ENCODE assay signal across 24 cellular contexts in the genomic region with DNA sequence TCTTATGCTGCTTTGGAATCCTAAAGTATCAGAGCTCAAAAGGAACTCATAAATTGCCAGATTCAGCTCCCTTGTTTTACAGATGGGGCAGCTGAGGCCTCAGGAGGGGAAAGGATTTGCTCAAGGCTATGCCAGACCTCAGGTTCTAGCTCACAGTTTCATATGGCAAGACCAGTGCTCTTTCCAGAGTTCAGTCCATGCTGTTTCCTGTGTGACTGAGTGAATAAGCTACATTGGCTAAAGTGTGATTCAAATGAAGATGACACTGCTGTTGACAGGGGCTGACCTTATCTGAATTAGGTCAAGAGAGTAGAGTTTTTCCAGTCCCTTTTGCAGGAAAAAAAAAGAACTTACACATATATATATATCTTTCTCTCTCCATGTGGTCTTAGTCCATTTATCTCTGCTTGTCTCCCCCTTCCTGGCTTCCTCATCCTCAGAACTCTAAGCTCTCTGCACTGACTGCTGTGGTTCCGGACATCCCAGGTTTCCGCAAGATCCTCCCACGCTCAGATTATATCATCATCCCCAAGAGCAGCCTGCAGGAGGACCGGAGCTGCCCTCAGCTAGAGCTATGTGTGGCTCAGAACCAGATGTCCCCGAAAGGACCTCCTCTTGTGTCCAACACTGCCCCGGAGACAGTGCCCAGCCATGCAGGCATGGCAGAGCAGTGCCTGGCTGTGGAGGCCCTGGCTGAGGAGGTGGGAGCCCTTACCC. TPM values are rescaled to one million over a fixed set of nuclear protein-coding genes. Genes with fewer than 3 reads are reported as not detected.
A peak's percentile ranks its signal among the peaks of the same experiment; 100 is the strongest.
DNase-seq lines count a peak whose midpoint lies in the region; ATAC-seq, FAIRE-seq and TF ChIP-seq lines count a peak whose summit lies in the region.
"Had no signal": no experiment of that assay in that cellular context is flagged by ENCODE, and none has a peak within 500 bp of the region (broad histone marks: within the 10 kb centered on the region; RNA-seq: fewer than 3 reads in every experiment).

No MANE protein-coding gene starts in this region.

- no peak for TF ChIP-seq POLR2A in GM12878 (IDR thresholded peaks at IDR 0.05; ENCODE audit: low read depth, low read length)

- no peak overlapping the region for H2AFZ ChIP-seq in GM12878 (ENCODE audit: control insufficient read depth, low read depth, low read length)

- no peak for TF ChIP-seq RAD21 in GM12878 (IDR thresholded peaks at IDR 0.05; ENCODE audit: insufficient read depth, low read depth, low read length)

- H3K9me3 ChIP-seq in GM12878 (replicated peaks; ENCODE audit: control insufficient read depth, insufficient read depth, low read length) (peaks cover 3% of the 10 kb centered on the region; the same call in 1 of the 3 replicates), lower lobe of right lung (no peaks in the 10 kb centered on the region), colonic mucosa (no peaks in the 10 kb centered on the region)
- H3K9me3 ChIP-seq: SJSA1, uterus had no signal

- CTCF ChIA-PET in GM12878 (lab: Yijun Ruan, JAX), result interaction anchor here (2.0 kb wide), 1 partner anchor 20 kb away, joined by 5 read pairs; no protein-coding TSS in a partner anchor

- TF ChIP-seq CTCF in AG09309 (IDR thresholded peaks at IDR 0.05; ENCODE audit: control insufficient read depth, insufficient read depth, low read depth, low read length, missing control alignments) (peak; percentile 5), GM12878 (IDR thresholded peaks at IDR 0.05 in 2 of 3, conservative IDR thresholded peaks at IDR 0.05 in 1 of 3; ENCODE audit: control insufficient read depth in 2 of 3, extremely low read depth in 1 of 3, insufficient read depth in 1 of 3, low read depth in 3 of 3, low read length in 3 of 3) (no peak), lower lobe of right lung (IDR thresholded peaks at IDR 0.05) (no peak), colonic mucosa (IDR thresholded peaks at IDR 0.05) (no peak)

- no peaks in the 10 kb centered on the region for H3K27me3 ChIP-seq in GM12878 (replicated peaks in 1 of 2; ENCODE audit: control insufficient read depth in 2 of 2, insufficient read depth in 2 of 2, low read length in 1 of 2)
- H3K27me3 ChIP-seq in lower lobe of right lung (ENCODE audit: low read depth), result no peaks in the 10 kb centered on the region
- H3K27me3 ChIP-seq in colonic mucosa, result no peaks in the 10 kb centered on the region
- H3K27me3 ChIP-seq: SJSA1, uterus had no signal

- H3K27ac ChIP-seq in GM12878 (ENCODE audit: control insufficient read depth, insufficient read depth) (no peak overlapping the region), lower lobe of right lung (peak overlapping the region; percentile 9), colonic mucosa (no peak overlapping the region)
- H3K27ac ChIP-seq: SJSA1, uterus had no signal

- RAD21 ChIA-PET in GM12878 (lab: Charles Lee; ENCODE audit: unreplicated experiment), result no interaction called here

- POLR2A ChIA-PET in GM12878 (lab: Charles Lee), result interaction anchor here (0.5 kb wide), 1 partner anchor 20 kb away, joined by 3 read pairs; no protein-coding TSS in a partner anchor

- H3K4me2 ChIP-seq in GM12878 (ENCODE audit: control insufficient read depth, insufficient read depth), result 0 out of 2 replicates have a peak overlapping the region, but pooled peaks have one; percentile 2

- H3K4me3 ChIP-seq in AG09309 (ENCODE audit: control insufficient read depth, low read depth, low read length) (no peak overlapping the region), GM12878 (no peak overlapping the region), lower lobe of right lung (no peak overlapping the region), colonic mucosa (no peak overlapping the region)
- H3K4me3 ChIP-seq: SJSA1, uterus had no signal

- FAIRE-seq in GM12878 (lab: Jason Lieb, UNC), result no peak
- FAIRE-seq: frontal cortex had no signal

- SMC1A ChIA-PET in GM12878 (lab: Charles Lee; ENCODE audit: uncharacterized antibody, unreplicated experiment), result interaction anchor here (1.9 kb wide), 1 partner anchor 12 kb away, joined by 11 read pairs; no protein-coding TSS in a partner anchor

- in situ Hi-C loops in G401 (cut with HindIII; ENCODE audit: low sequenced_read_pairs) (no loop called here), GM12878 (cut with MboI) (no loop called here)

- intact Hi-C loops in GM12878 (cut with micrococcal nuclease; ENCODE audit: unreplicated experiment), result no loop called here
- intact Hi-C loops in lower lobe of right lung (cut with DNase I), result no loop called here
- intact Hi-C loops in colonic mucosa (cut with DNase I), result no loop called here

- no TSS peak for BruUV-seq in GM12878 (replicated peaks; lab: Mats Ljungman, UMichigan)

- no peak; the same call in 2 of the 3 replicates for ATAC-seq in GM12878
- peak in 1 of 2 donors; percentile 9 for ATAC-seq in lower lobe of right lung
- ATAC-seq in GM21576 (IDR thresholded peaks at IDR 0.05; ENCODE audit: unreplicated experiment), result no peak
- ATAC-seq: activated CD8-positive, alpha-beta memory T cell treated with anti-CD3 and anti-CD28 coated beads, Interleukin-2, amount 10 ng/mL, durations not matched to agents 7 days and 5 days had no signal

- no peak for DNase-seq in AG09309 (ENCODE audit: low read depth)
- peak; percentile 37 for DNase-seq in G401 (ENCODE audit: low spot score)
- no peak for DNase-seq in GM12878 (ENCODE audit: low read depth, low spot score)
- DNase-seq in lower lobe of right lung, result no peak
- no peak for DNase-seq in SK-N-DZ (ENCODE audit: low spot score)
- DNase-seq in colonic mucosa, result no peak
- DNase-seq in islet precursor cell, result no peak
- DNase-seq: activated CD4-positive, CD25-positive, alpha-beta regulatory T cell treated with anti-CD3 and anti-CD28 coated beads, Interleukin-2, amount 50 U/mL, for 72 hours; activated CD8-positive, alpha-beta memory T cell treated with anti-CD3 and anti-CD28 coated beads, Interleukin-2, amount 10 ng/mL, durations not matched to agents 7 days and 5 days; activated naive CD4-positive, alpha-beta T cell treated with Interleukin-2 at 50 U/mL for 16 hours; COR-L47; cortex of kidney; H7; KBM-7; left cardiac atrium; NCI-H1105; NCI-H69; nucleus accumbens; OCI-M1; stimulated activated CD4-positive, alpha-beta T cell treated with anti-CD3 and anti-CD28 coated beads, Interleukin-2, amount 100 ng/mL, for 24 hours; uterus had no signal

- H4K20me1 ChIP-seq in GM12878 (ENCODE audit: control insufficient read depth, insufficient read depth), result no peaks in the 10 kb centered on the region

- 82% methylated on average over 6 of the region's 6 CpGs for WGBS in GM12878 (ENCODE audit: insufficient coverage, insufficient replicate concordance, low lambda C conversion rate, missing lambda C conversion rate)

- H3K4me1 ChIP-seq in GM12878 (ENCODE audit: control insufficient read depth, insufficient read depth, low read length) (no peaks in the 10 kb centered on the region; the same call in 1 of the 2 replicates), lower lobe of right lung (no peaks in the 10 kb centered on the region), colonic mucosa (no peaks in the 10 kb centered on the region)
- H3K4me1 ChIP-seq: uterus had no signal

- peaks cover 7% of the 10 kb centered on the region for H3K79me2 ChIP-seq in GM12878 (ENCODE audit: control insufficient read depth, insufficient read depth, low read length)

- H3K9ac ChIP-seq in GM12878 (ENCODE audit: control insufficient read depth, insufficient read depth, low read length), result no peak overlapping the region
- H3K9ac ChIP-seq in colonic mucosa (ENCODE audit: low read depth in 2 of 2, low read length in 2 of 2), result no peak overlapping the region

- peaks cover 15 to 51% of the 10 kb centered on the region in 2 experiments for H3K36me3 ChIP-seq in GM12878 (ENCODE audit: control insufficient read depth in 2 of 2, insufficient read depth in 2 of 2, low read length in 1 of 2)
- H3K36me3 ChIP-seq in lower lobe of right lung, result peaks cover 97% of the 10 kb centered on the region
- H3K36me3 ChIP-seq in colonic mucosa, result peaks cover 9% of the 10 kb centered on the region
- H3K36me3 ChIP-seq: uterus had no signal

- TF ChIP-seq EP300 in GM12878 (IDR thresholded peaks at IDR 0.05; ENCODE audit: borderline replicate concordance in 1 of 2, control insufficient read depth in 1 of 2, low read depth in 2 of 2, low read length in 2 of 2), result no peak

RNA-seq across cellular contexts. Expression of a gene that starts 9.3 kb away (rescaled TPM):
- total RNA-seq in G401 (2014; rRNA removed; shearing (Covaris generic)), result 56.9 and 58.7 TPM in 2 replicates
- 99.4 and 101 TPM in 2 replicates for total RNA-seq in GM12878 (2013; cell fraction: nucleolus; rRNA removed)
- total RNA-seq in GM12878 (2014; rRNA removed) (33.7 and 34.6 TPM in 2 replicates), GM12878 (2014; rRNA removed; fragmentation: Illumina TruSeq; extraction: Trizol) (25.4 and 26.2 TPM in 2 replicates), GM12878 (2021) (34.9 and 38.1 TPM in 2 replicates), lower lobe of right lung (28.3 TPM), colonic mucosa (10 to 100 TPM; 21.8 to 40.2 TPM)
- polyA plus RNA-seq in GM12878 (2011; ENCODE audit: low read depth), result 15.0 TPM
- polyA plus RNA-seq in GM12878 (2011; rRNA removed) (37.6 and 42.2 TPM in 2 replicates), GM12878 (2014; fragmentation: Illumina TruSeq; extraction: Trizol) (28.6 and 30.8 TPM in 2 replicates), GM12878 (2014; fragmentation: Nextera tagmentation; extraction: Ambion mirVana) (1 to 10 TPM in 1 of 2 experiments, under 1 TPM in 1; 1.00 to 1.8 TPM), GM12878 (2014; rRNA removed) (39.3 and 40.1 TPM in 2 replicates), GM12878 (2016; fragmentation: Nextera tagmentation; extraction: Ambion mirVana) (10 to 100 TPM; 16.8 to 18.4 TPM)
- polyA plus RNA-seq in GM12878 (2011; cell fraction: cytosol; rRNA removed), result 42.5 and 47.4 TPM in 2 replicates
- polyA plus RNA-seq in GM12878 (2011; cell fraction: nucleus; rRNA removed), result 69.6 and 86.9 TPM in 2 replicates
- polyA plus RNA-seq in GM12878 (2012), result 19.5 and 22.3 TPM in 2 replicates
- 40.4 and 59.5 TPM in 2 replicates for polyA minus RNA-seq in GM12878 (2011; rRNA and poly(A)+ RNA removed)
- 16.3 and 17.4 TPM in 2 replicates for polyA minus RNA-seq in GM12878 (2011; cell fraction: cytosol; rRNA and poly(A)+ RNA removed)
- polyA minus RNA-seq in GM12878 (2011; cell fraction: nucleus; rRNA and poly(A)+ RNA removed), result 34.2 and 49.2 TPM in 2 replicates
- polyA plus RNA-seq in SK-N-DZ (2014; cell fraction: cytosol; rRNA removed), result 35.2 and 39.2 TPM in 2 replicates
- polyA plus RNA-seq in SK-N-DZ (2014; cell fraction: nucleus; rRNA removed), result 48.8 and 133 TPM in 2 replicates

RNA-seq across cellular contexts. Expression of a gene that starts 9.4 kb away (rescaled TPM):
- 1.4 and 1.9 TPM in 2 replicates for total RNA-seq in G401 (2014; rRNA removed; shearing (Covaris generic))
- total RNA-seq in GM12878 (2013; cell fraction: nucleolus; rRNA removed), result 8.5 and 8.9 TPM in 2 replicates
- 3.4 and 3.7 TPM in 2 replicates for total RNA-seq in GM12878 (2014; rRNA removed)
- total RNA-seq in GM12878 (2014; rRNA removed; fragmentation: Illumina TruSeq; extraction: Trizol), result 2.6 and 2.7 TPM in 2 replicates
- 2.2 and 2.9 TPM in 2 replicates for total RNA-seq in GM12878 (2021)
- 2.6 TPM for polyA plus RNA-seq in GM12878 (2011; ENCODE audit: low read depth)
- 3.2 and 3.7 TPM in 2 replicates for polyA plus RNA-seq in GM12878 (2011; rRNA removed)
- polyA plus RNA-seq in GM12878 (2011; cell fraction: cytosol; rRNA removed), result 2.8 and 4.0 TPM in 2 replicates
- 3.0 and 5.2 TPM in 2 replicates for polyA plus RNA-seq in GM12878 (2011; cell fraction: nucleus; rRNA removed)
- polyA plus RNA-seq in GM12878 (2012), result 2.5 and 3.0 TPM in 2 replicates
- polyA plus RNA-seq in GM12878 (2014; fragmentation: Illumina TruSeq; extraction: Trizol), result 2.6 and 3.5 TPM in 2 replicates
- 1 to 10 TPM in 1 of 2 experiments, under 1 TPM in 1; 0.84 to 1.1 TPM for polyA plus RNA-seq in GM12878 (2014; fragmentation: Nextera tagmentation; extraction: Ambion mirVana)
- polyA plus RNA-seq in GM12878 (2014; rRNA removed), result 2.7 and 3.3 TPM in 2 replicates
- polyA plus RNA-seq in GM12878 (2016; fragmentation: Nextera tagmentation; extraction: Ambion mirVana), result 1 to 10 TPM; 4.0 to 4.1 TPM
- 6.9 and 8.8 TPM in 2 replicates for polyA minus RNA-seq in GM12878 (2011; rRNA and poly(A)+ RNA removed)
- polyA minus RNA-seq in GM12878 (2011; cell fraction: cytosol; rRNA and poly(A)+ RNA removed), result 0.83 and 2.1 TPM in 2 replicates
- 5.1 and 7.5 TPM in 2 replicates for polyA minus RNA-seq in GM12878 (2011; cell fraction: nucleus; rRNA and poly(A)+ RNA removed)
- 4.8 TPM for total RNA-seq in lower lobe of right lung
- 3.8 and 4.0 TPM in 2 replicates for polyA plus RNA-seq in SK-N-DZ (2014; cell fraction: cytosol; rRNA removed)
- polyA plus RNA-seq in SK-N-DZ (2014; cell fraction: nucleus; rRNA removed), result 0.82 and 1.8 TPM in 2 replicates
- 1 to 10 TPM; 3.9 to 4.6 TPM for total RNA-seq in colonic mucosa

RNA-seq across cellular contexts. Expression of a gene that starts 49.3 kb away (rescaled TPM):
- total RNA-seq in G401 (2014; rRNA removed; shearing (Covaris generic)), result 4.8 and 10.2 TPM in 2 replicates
- total RNA-seq in GM12878 (2013; cell fraction: nucleolus; rRNA removed), result 7.6 and 9.6 TPM in 2 replicates
- 6.3 and 7.6 TPM in 2 replicates for total RNA-seq in GM12878 (2014; rRNA removed)
- 5.8 and 6.4 TPM in 2 replicates for total RNA-seq in GM12878 (2014; rRNA removed; fragmentation: Illumina TruSeq; extraction: Trizol)
- total RNA-seq in GM12878 (2021), result 5.7 and 6.1 TPM in 2 replicates
- 1.3 TPM for polyA plus RNA-seq in GM12878 (2011; ENCODE audit: low read depth)
- 4.3 and 5.9 TPM in 2 replicates for polyA plus RNA-seq in GM12878 (2011; rRNA removed)
- 1.9 and 2.2 TPM in 2 replicates for polyA plus RNA-seq in GM12878 (2011; cell fraction: cytosol; rRNA removed)
- polyA plus RNA-seq in GM12878 (2011; cell fraction: nucleus; rRNA removed), result 1.6 and 1.9 TPM in 2 replicates
- polyA plus RNA-seq in GM12878 (2012), result 1.6 TPM in 2 replicates
- polyA plus RNA-seq in GM12878 (2014; fragmentation: Illumina TruSeq; extraction: Trizol), result 5.0 and 6.5 TPM in 2 replicates
- 1 to 10 TPM; 1.7 to 1.9 TPM for polyA plus RNA-seq in GM12878 (2014; fragmentation: Nextera tagmentation; extraction: Ambion mirVana)
- polyA plus RNA-seq in GM12878 (2014; rRNA removed), result 2.8 and 2.9 TPM in 2 replicates
- 1 to 10 TPM; 3.4 to 4.2 TPM for polyA plus RNA-seq in GM12878 (2016; fragmentation: Nextera tagmentation; extraction: Ambion mirVana)
- polyA minus RNA-seq in GM12878 (2011; rRNA and poly(A)+ RNA removed), result 8.1 and 14.2 TPM in 2 replicates
- 2.5 and 5.2 TPM in 2 replicates for polyA minus RNA-seq in GM12878 (2011; cell fraction: cytosol; rRNA and poly(A)+ RNA removed)
- polyA minus RNA-seq in GM12878 (2011; cell fraction: nucleus; rRNA and poly(A)+ RNA removed), result 2.9 and 3.2 TPM in 2 replicates
- 14.7 TPM for total RNA-seq in lower lobe of right lung
- 9.1 and 9.6 TPM in 2 replicates for polyA plus RNA-seq in SK-N-DZ (2014; cell fraction: cytosol; rRNA removed)
- 4.9 and 5.0 TPM in 2 replicates for polyA plus RNA-seq in SK-N-DZ (2014; cell fraction: nucleus; rRNA removed)
- total RNA-seq in colonic mucosa, result 100 to 1,000 TPM; 339 to 770 TPM

Comparison
In these comparisons a context has a peak if more than half of its experiments do, and no peak if none do; other contexts are left out.
1. RNA of a gene that starts 49.3 kb away (total RNA-seq): 339 to 770 TPM in colonic mucosa; 14.7 TPM in lower lobe of right lung (single experiment), 4.8 to 10.2 TPM in G401 and 5.7 to 9.6 TPM in GM12878; every median in the first group is over 10 times any median in the second.